ENCODE assay signal across 1 cellular context in genomic region chr7:116500071-116500853, GRCh38.
TF ChIP-seq lines count a peak whose summit lies in the region.

No MANE protein-coding gene starts in this region.

TF ChIP-seq in HepG2, 621 proteins besides CTCF, POLR2A, EP300 and RAD21 (continued from another document):
- TF ChIP-seq ZBTB49 (CRISPR knock-in tag; IDR thresholded peaks at IDR 0.05; ENCODE audit: borderline replicate concordance) (no peak), SETDB1 (CRISPR knock-in tag; IDR thresholded peaks at IDR 0.05; ENCODE audit: borderline replicate concordance) (no peak), DNMT3B (CRISPR knock-in tag; conservative IDR thresholded peaks at IDR 0.05) (no peak), AHR (CRISPR knock-in tag; IDR thresholded peaks at IDR 0.05) (no peak), EZH2 (conservative IDR thresholded peaks at IDR 0.05; ENCODE audit: low read depth, low read length) (peak; percentile 78), CREB3 (CRISPR knock-in tag; IDR thresholded peaks at IDR 0.05) (no peak), ZNF530 (CRISPR knock-in tag; IDR thresholded peaks at IDR 0.05; ENCODE audit: low read depth) (no peak), ZBTB7B (CRISPR knock-in tag; IDR thresholded peaks at IDR 0.05) (no peak), EED (CRISPR knock-in tag; IDR thresholded peaks at IDR 0.05) (no peak), HDAC6 (IDR thresholded peaks at IDR 0.05; ENCODE audit: low read depth, low read length) (no peak), ZNF143 (CRISPR knock-in tag; IDR thresholded peaks at IDR 0.05) (no peak)
- TF ChIP-seq, protein P1, sequence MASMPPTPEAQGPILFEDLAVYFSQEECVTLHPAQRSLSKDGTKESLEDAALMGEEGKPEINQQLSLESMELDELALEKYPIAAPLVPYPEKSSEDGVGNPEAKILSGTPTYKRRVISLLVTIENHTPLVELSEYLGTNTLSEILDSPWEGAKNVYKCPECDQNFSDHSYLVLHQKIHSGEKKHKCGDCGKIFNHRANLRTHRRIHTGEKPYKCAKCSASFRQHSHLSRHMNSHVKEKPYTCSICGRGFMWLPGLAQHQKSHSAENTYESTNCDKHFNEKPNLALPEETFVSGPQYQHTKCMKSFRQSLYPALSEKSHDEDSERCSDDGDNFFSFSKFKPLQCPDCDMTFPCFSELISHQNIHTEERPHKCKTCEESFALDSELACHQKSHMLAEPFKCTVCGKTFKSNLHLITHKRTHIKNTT (CRISPR knock-in tag; IDR thresholded peaks at IDR 0.05): no peak
